1 cellular context compared by ENCODE assay signal in the genomic region with DNA sequence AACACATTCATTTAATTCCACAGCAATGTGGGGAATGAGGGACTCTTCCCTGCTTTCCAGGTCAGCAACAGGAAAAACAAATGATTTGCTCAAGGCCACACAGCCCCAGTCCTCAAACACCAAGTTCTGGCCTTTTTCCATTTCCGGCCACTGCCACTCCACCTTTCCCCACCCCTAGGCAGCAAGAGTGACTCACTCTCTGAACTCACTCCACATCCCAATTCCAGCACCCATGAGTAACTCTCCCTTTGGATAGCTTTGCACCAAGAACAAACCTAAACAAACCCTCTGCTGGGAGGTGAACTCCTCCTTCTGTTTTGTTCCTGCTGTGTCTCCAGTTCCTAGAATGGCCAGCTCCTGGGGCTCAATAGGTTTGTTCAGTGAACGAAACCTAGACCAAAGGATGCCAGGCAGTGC.
TF ChIP-seq lines count a peak whose summit lies in the region.

No MANE protein-coding gene starts in this region.

TF ChIP-seq in HepG2, 621 proteins besides CTCF, POLR2A, EP300 and RAD21 (continued from another document):
- TF ChIP-seq ELF3 (CRISPR knock-in tag; IDR thresholded peaks at IDR 0.05) = peak; percentile 92
- 0 out of 2 replicates have a peak, but pooled peaks have one; percentile 32 for TF ChIP-seq MIER3 (CRISPR knock-in tag; IDR thresholded peaks at IDR 0.05; ENCODE audit: borderline replicate concordance)
- peak; percentile 85; the same call in 1 of the 2 replicates for TF ChIP-seq ERF (CRISPR knock-in tag; IDR thresholded peaks at IDR 0.05)
- no peak for TF ChIP-seq ZNF788 (CRISPR knock-in tag; IDR thresholded peaks at IDR 0.05; ENCODE audit: borderline replicate concordance)
- TF ChIP-seq, protein P1, sequence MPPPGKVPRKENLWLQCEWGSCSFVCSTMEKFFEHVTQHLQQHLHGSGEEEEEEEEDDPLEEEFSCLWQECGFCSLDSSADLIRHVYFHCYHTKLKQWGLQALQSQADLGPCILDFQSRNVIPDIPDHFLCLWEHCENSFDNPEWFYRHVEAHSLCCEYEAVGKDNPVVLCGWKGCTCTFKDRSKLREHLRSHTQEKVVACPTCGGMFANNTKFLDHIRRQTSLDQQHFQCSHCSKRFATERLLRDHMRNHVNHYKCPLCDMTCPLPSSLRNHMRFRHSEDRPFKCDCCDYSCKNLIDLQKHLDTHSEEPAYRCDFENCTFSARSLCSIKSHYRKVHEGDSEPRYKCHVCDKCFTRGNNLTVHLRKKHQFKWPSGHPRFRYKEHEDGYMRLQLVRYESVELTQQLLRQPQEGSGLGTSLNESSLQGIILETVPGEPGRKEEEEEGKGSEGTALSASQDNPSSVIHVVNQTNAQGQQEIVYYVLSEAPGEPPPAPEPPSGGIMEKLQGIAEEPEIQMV (CRISPR knock-in tag; IDR thresholded peaks at IDR 0.05; ENCODE audit: low read depth) = no peak
- TF ChIP-seq, protein P2, sequence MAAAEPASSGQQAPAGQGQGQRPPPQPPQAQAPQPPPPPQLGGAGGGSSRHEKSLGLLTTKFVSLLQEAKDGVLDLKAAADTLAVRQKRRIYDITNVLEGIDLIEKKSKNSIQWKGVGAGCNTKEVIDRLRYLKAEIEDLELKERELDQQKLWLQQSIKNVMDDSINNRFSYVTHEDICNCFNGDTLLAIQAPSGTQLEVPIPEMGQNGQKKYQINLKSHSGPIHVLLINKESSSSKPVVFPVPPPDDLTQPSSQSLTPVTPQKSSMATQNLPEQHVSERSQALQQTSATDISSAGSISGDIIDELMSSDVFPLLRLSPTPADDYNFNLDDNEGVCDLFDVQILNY (CRISPR knock-in tag; conservative IDR thresholded peaks at IDR 0.05) = no peak
- peak; percentile 44; the same call in 1 of the 2 replicates for TF ChIP-seq KDM2A (CRISPR knock-in tag; IDR thresholded peaks at IDR 0.05; ENCODE audit: borderline replicate concordance, low read depth)
- TF ChIP-seq KDM6A (CRISPR knock-in tag; IDR thresholded peaks at IDR 0.05; ENCODE audit: low read depth) = 0 out of 2 replicates have a peak, but pooled peaks have one; percentile 32
- TF ChIP-seq, protein P3, sequence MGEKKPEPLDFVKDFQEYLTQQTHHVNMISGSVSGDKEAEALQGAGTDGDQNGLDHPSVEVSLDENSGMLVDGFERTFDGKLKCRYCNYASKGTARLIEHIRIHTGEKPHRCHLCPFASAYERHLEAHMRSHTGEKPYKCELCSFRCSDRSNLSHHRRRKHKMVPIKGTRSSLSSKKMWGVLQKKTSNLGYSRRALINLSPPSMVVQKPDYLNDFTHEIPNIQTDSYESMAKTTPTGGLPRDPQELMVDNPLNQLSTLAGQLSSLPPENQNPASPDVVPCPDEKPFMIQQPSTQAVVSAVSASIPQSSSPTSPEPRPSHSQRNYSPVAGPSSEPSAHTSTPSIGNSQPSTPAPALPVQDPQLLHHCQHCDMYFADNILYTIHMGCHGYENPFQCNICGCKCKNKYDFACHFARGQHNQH (CRISPR knock-in tag; IDR thresholded peaks at IDR 0.05) = peak; percentile 83; the same call in 1 of the 2 replicates
- TF ChIP-seq ZNF747 (CRISPR knock-in tag; IDR thresholded peaks at IDR 0.05; ENCODE audit: borderline replicate concordance) = no peak
- TF ChIP-seq, protein P4, sequence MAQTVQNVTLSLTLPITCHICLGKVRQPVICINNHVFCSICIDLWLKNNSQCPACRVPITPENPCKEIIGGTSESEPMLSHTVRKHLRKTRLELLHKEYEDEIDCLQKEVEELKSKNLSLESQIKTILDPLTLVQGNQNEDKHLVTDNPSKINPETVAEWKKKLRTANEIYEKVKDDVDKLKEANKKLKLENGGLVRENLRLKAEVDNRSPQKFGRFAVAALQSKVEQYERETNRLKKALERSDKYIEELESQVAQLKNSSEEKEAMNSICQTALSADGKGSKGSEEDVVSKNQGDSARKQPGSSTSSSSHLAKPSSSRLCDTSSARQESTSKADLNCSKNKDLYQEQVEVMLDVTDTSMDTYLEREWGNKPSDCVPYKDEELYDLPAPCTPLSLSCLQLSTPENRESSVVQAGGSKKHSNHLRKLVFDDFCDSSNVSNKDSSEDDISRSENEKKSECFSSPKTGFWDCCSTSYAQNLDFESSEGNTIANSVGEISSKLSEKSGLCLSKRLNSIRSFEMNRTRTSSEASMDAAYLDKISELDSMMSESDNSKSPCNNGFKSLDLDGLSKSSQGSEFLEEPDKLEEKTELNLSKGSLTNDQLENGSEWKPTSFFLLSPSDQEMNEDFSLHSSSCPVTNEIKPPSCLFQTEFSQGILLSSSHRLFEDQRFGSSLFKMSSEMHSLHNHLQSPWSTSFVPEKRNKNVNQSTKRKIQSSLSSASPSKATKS (CRISPR knock-in tag; IDR thresholded peaks at IDR 0.05) = no peak
- TF ChIP-seq ZNF7 (CRISPR knock-in tag; IDR thresholded peaks at IDR 0.05) = no peak
- no peak for TF ChIP-seq ZNF543 (CRISPR knock-in tag; IDR thresholded peaks at IDR 0.05)
- TF ChIP-seq, protein P5, sequence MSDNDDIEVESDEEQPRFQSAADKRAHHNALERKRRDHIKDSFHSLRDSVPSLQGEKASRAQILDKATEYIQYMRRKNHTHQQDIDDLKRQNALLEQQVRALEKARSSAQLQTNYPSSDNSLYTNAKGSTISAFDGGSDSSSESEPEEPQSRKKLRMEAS (IDR thresholded peaks at IDR 0.05) = peak; percentile 59; the same call in 1 of the 2 replicates
- peak; percentile 52; the same call in 1 of the 2 replicates for TF ChIP-seq HMG20B (CRISPR knock-in tag; conservative IDR thresholded peaks at IDR 0.05)
- 0 out of 2 replicates have a peak, but pooled peaks have one; percentile 46 for TF ChIP-seq ZNF746 (CRISPR knock-in tag; IDR thresholded peaks at IDR 0.05)
- TF ChIP-seq SP5 (CRISPR knock-in tag; IDR thresholded peaks at IDR 0.05; ENCODE audit: borderline replicate concordance, low read depth) = peak; percentile 91
- TF ChIP-seq, protein P6, sequence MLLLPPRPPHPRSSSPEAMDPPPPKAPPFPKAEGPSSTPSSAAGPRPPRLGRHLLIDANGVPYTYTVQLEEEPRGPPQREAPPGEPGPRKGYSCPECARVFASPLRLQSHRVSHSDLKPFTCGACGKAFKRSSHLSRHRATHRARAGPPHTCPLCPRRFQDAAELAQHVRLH (CRISPR knock-in tag; IDR thresholded peaks at IDR 0.05; ENCODE audit: borderline replicate concordance, low read depth) = 0 out of 2 replicates have a peak, but pooled peaks have one; percentile 35
- peak; percentile 18; the same call in 1 of the 2 replicates for TF ChIP-seq ZNF12 (CRISPR knock-in tag; IDR thresholded peaks at IDR 0.05)
- no peak for TF ChIP-seq SOX13 (IDR thresholded peaks at IDR 0.05)
- TF ChIP-seq SOX13 (CRISPR knock-in tag; conservative IDR thresholded peaks at IDR 0.05 in 1 of 2, IDR thresholded peaks at IDR 0.05 in 1 of 2) = peak in 1 of 2 experiments; percentile 73; a peak in 2 of 4 replicates
- TF ChIP-seq PHF5A (CRISPR knock-in tag; IDR thresholded peaks at IDR 0.05; ENCODE audit: low read depth, unreplicated experiment) = peak; percentile 39
- TF ChIP-seq, protein P7, sequence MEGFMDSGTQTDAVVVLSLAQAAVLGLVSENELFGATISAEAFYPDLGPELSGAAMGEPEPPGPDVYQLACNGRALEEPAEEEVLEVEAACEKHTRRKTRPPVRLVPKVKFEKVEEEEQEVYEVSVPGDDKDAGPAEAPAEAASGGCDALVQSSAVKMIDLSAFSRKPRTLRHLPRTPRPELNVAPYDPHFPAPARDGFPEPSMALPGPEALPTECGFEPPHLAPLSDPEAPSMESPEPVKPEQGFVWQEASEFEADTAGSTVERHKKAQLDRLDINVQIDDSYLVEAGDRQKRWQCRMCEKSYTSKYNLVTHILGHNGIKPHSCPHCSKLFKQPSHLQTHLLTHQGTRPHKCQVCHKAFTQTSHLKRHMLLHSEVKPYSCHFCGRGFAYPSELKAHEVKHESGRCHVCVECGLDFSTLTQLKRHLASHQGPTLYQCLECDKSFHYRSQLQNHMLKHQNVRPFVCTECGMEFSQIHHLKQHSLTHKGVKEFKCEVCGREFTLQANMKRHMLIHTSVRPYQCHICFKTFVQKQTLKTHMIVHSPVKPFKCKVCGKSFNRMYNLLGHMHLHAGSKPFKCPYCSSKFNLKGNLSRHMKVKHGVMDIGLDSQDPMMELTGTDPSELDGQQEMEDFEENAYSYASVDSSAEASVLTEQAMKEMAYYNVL (CRISPR knock-in tag; IDR thresholded peaks at IDR 0.05; ENCODE audit: borderline replicate concordance) = peak; percentile 93
- no peak for TF ChIP-seq ZC3H4 (CRISPR knock-in tag; IDR thresholded peaks at IDR 0.05; ENCODE audit: borderline replicate concordance)
- peak; percentile 98 for TF ChIP-seq ETV5 (CRISPR knock-in tag; IDR thresholded peaks at IDR 0.05; ENCODE audit: borderline replicate concordance)
- no peak for TF ChIP-seq ZNF530 (CRISPR knock-in tag; IDR thresholded peaks at IDR 0.05; ENCODE audit: low read depth)
- TF ChIP-seq, protein P8, sequence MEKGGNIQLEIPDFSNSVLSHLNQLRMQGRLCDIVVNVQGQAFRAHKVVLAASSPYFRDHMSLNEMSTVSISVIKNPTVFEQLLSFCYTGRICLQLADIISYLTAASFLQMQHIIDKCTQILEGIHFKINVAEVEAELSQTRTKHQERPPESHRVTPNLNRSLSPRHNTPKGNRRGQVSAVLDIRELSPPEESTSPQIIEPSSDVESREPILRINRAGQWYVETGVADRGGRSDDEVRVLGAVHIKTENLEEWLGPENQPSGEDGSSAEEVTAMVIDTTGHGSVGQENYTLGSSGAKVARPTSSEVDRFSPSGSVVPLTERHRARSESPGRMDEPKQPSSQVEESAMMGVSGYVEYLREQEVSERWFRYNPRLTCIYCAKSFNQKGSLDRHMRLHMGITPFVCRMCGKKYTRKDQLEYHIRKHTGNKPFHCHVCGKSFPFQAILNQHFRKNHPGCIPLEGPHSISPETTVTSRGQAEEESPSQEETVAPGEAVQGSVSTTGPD (CRISPR knock-in tag; IDR thresholded peaks at IDR 0.05) = no peak
- TF ChIP-seq, protein P9, sequence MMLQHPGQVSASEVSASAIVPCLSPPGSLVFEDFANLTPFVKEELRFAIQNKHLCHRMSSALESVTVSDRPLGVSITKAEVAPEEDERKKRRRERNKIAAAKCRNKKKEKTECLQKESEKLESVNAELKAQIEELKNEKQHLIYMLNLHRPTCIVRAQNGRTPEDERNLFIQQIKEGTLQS (CRISPR knock-in tag; IDR thresholded peaks at IDR 0.05) = peak; percentile 79
- TF ChIP-seq FOXA3 (CRISPR knock-in tag; IDR thresholded peaks at IDR 0.05) = peak; percentile 70
